15 cellular contexts compared by ENCODE assay signal in the genomic region with DNA sequence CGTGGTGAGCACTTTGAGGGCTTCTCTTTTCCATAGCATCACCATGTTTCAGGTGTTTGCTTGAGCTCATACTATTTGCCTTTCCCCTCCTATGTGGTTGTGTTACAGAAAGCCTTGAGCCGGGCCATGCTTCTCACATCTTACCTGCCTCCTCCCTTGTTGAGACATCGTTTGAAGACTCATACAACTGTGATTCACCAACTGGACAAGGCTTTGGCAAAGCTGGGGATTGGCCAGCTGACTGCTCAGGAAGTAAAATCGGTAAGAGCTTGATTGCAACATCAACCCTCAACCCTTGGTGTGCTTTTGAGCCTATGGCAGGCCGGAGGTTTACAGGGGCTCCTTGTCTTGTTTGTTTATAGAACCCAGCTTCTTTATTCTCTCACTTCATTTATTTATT. TPM values are rescaled to one million over a fixed set of nuclear protein-coding genes. Genes with fewer than 3 reads are reported as not detected.
A peak's percentile ranks its signal among the peaks of the same experiment; 100 is the strongest.
DNase-seq lines count a peak whose midpoint lies in the region; FAIRE-seq and TF ChIP-seq lines count a peak whose summit lies in the region.
"Had no signal": no experiment of that assay in that cellular context is flagged by ENCODE, and none has a peak within 500 bp of the region (broad histone marks: within the 10 kb centered on the region; RNA-seq: fewer than 3 reads in every experiment).

No MANE protein-coding gene starts in this region.

- H3K4me3 Mint-ChIP-seq in chondrocyte (ENCODE audit: unreplicated experiment): no peak overlapping the region
- H3K4me3 Mint-ChIP-seq: activated T-cell treated with anti-CD3 and anti-CD28 coated beads, Interleukin-2, amount 50 U/mL, for 72 hours; effector memory CD8-positive, alpha-beta T cell; memory B cell had no signal

- H3K4me3 ChIP-seq in choroid plexus epithelial cell (ENCODE audit: low read depth, low read length) (no peak overlapping the region), osteoblast (ENCODE audit: insufficient read depth, low read length) (no peak overlapping the region)
- H3K4me3 ChIP-seq: thyroid gland had no signal

- H2AFZ ChIP-seq in osteoblast (ENCODE audit: low read length): no peak overlapping the region

- H3K27me3 Mint-ChIP-seq in chondrocyte (ENCODE audit: low read depth): no peaks in the 10 kb centered on the region
- H3K27me3 Mint-ChIP-seq: effector memory CD8-positive, alpha-beta T cell; memory B cell had no signal

- FAIRE-seq in H54 (lab: Jason Lieb, UNC): peak; percentile 81

- no peaks in the 10 kb centered on the region for H3K9me3 ChIP-seq in osteoblast (ENCODE audit: low read depth, low read length)
- H3K9me3 ChIP-seq: thyroid gland had no signal

- DNase-seq in H54 (ENCODE audit: insufficient read length, low spot score) (peak; percentile 64), NCI-H226 (peak; percentile 92), choroid plexus epithelial cell (ENCODE audit: low read depth) (peak; percentile 79), osteoblast (ENCODE audit: insufficient read length, low spot score, missing footprints) (peak; percentile 68), chondrocyte (ENCODE audit: low spot score) (no peak), iPS-NIHi7 (ENCODE audit: extremely low spot score) (no peak), T-helper 2 cell (no peak)
- DNase-seq: activated CD4-positive, CD25-positive, alpha-beta regulatory T cell treated with anti-CD3 and anti-CD28 coated beads, Interleukin-2, amount 50 U/mL, for 72 hours; activated T-cell treated with anti-CD3 and anti-CD28 coated beads, Interleukin-2, amount 50 U/mL, for 72 hours; effector memory CD8-positive, alpha-beta T cell; NK-92 treated with Interleukin-12 subunit alpha and Interleukin-12 subunit beta, amount 100 ng/mL, for 24 hours; nucleus accumbens; SW 1271; thyroid gland had no signal

- peaks cover 3% of the 10 kb centered on the region for H3K4me1 ChIP-seq in osteoblast (ENCODE audit: insufficient read depth, low read length)
- H3K4me1 ChIP-seq: thyroid gland had no signal

- H3K36me3 Mint-ChIP-seq in chondrocyte (ENCODE audit: low read depth): peaks cover 17% of the 10 kb centered on the region

- peaks cover 7% of the 10 kb centered on the region for H3K4me1 Mint-ChIP-seq in chondrocyte (ENCODE audit: low read depth)

- no peak for TF ChIP-seq POLR2A in H54 (IDR thresholded peaks at IDR 0.05; ENCODE audit: low read depth, low read length)

- TF ChIP-seq CTCF in choroid plexus epithelial cell (conservative IDR thresholded peaks at IDR 0.05; ENCODE audit: low read depth, low read length): no peak
- TF ChIP-seq CTCF in osteoblast (IDR thresholded peaks at IDR 0.05; ENCODE audit: extremely low read depth, low read depth, low read length): no peak
- TF ChIP-seq CTCF in chondrocyte (IDR thresholded peaks at IDR 0.05): no peak

- H4K20me1 ChIP-seq in osteoblast (ENCODE audit: insufficient read depth, low read length): peaks cover 5% of the 10 kb centered on the region

- peaks cover 54% of the 10 kb centered on the region for H3K36me3 ChIP-seq in osteoblast (ENCODE audit: insufficient read depth, low read length)

- no peaks in the 10 kb centered on the region for H3K9me3 Mint-ChIP-seq in chondrocyte (ENCODE audit: low read depth)
- H3K9me3 Mint-ChIP-seq: activated T-cell treated with anti-CD3 and anti-CD28 coated beads, Interleukin-2, amount 50 U/mL, for 72 hours; effector memory CD8-positive, alpha-beta T cell; memory B cell had no signal

- H3K27ac Mint-ChIP-seq in chondrocyte (ENCODE audit: unreplicated experiment): no peak overlapping the region
- H3K27ac Mint-ChIP-seq: activated T-cell treated with anti-CD3 and anti-CD28 coated beads, Interleukin-2, amount 50 U/mL, for 72 hours; effector memory CD8-positive, alpha-beta T cell; memory B cell had no signal

- H3K27ac ChIP-seq in osteoblast (ENCODE audit: low read depth, low read length): no peak overlapping the region
- H3K27ac ChIP-seq: thyroid gland had no signal

- no peaks in the 10 kb centered on the region for H3K27me3 ChIP-seq in osteoblast (ENCODE audit: insufficient read depth, low read length)
- H3K27me3 ChIP-seq: thyroid gland had no signal

- peaks cover 2% of the 10 kb centered on the region for H3K79me2 ChIP-seq in osteoblast (ENCODE audit: insufficient read depth, low read length)

- no peak overlapping the region for H3K4me2 ChIP-seq in osteoblast (ENCODE audit: insufficient read depth, low read length)

RNA-seq across cellular contexts. Expression of a gene that starts 8.1 kb away (rescaled TPM):
- total RNA-seq in osteoblast (54.8 and 56.1 TPM in 2 replicates), chondrocyte (25.3 to 30.5 TPM (median 26.2 TPM) in 3 replicates)

RNA-seq across cellular contexts. Expression of a gene that starts 27.2 kb away (rescaled TPM):
- total RNA-seq in osteoblast (27.4 and 30.0 TPM in 2 replicates), chondrocyte (40.5 to 49.6 TPM (median 48.3 TPM) in 3 replicates)

RNA-seq across cellular contexts. Expression of a gene that starts 30.1 kb away (rescaled TPM):
- total RNA-seq in osteoblast (64.4 and 80.7 TPM in 2 replicates), chondrocyte (26.8 to 41.4 TPM (median 33.0 TPM) in 3 replicates)

Comparison
In these comparisons a context has a peak if more than half of its experiments do, and no peak if none do; other contexts are left out.
1. DNase-seq: peak in H54 (single experiment), NCI-H226 (single experiment), choroid plexus epithelial cell (single experiment) and osteoblast (single experiment); none in chondrocyte (single experiment), iPS-NIHi7 (single experiment) and T-helper 2 cell (0 of 5).